Comparison of ENCODE assay signal across 32 cellular contexts in the genomic region with DNA sequence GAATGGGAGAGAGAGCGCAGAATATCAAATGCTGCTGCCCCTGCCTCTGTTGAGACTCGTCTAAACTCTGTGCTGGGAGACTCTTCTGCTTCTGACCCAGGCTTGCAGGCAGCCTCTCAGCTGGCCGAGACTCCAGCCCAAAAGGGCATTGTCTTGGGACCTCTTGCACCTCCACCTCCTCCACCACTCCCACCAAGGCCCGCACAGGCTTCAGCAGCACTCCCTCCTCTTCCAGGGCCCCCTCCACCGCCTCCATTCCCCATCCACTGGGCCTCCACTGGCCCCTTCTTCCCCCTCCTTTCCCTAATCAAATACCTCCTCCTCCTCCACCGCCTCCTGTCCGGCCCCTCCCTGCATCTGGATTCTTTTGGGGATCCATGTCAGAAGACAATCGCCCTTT. TPM values are rescaled to one million over a fixed set of nuclear protein-coding genes. Genes with fewer than 3 reads are reported as not detected.
"Had no signal": no experiment of that assay in that cellular context is flagged by ENCODE, and none has a peak within 500 bp of the region (broad histone marks: within the 10 kb centered on the region; RNA-seq: fewer than 3 reads in every experiment).

No MANE protein-coding gene starts in this region.

- H3K27ac ChIP-seq: colonic mucosa, epithelial cell of prostate, esophagus squamous epithelium, gastrocnemius medialis, heart right ventricle, left lung, lower lobe of right lung had no signal

- H3K27ac Mint-ChIP-seq: dendritic cell treated with granulocyte-macrophage colony-stimulating factor and Interleukin-4, amounts not matched to agents 40 ng/mL and 50 ng/mL, for 4 days; effector memory CD8-positive, alpha-beta T cell; endodermal cell; mesothelial cell of epicardium; naive B cell had no signal

- H3K27me3 ChIP-seq: colonic mucosa, esophagus squamous epithelium, gastrocnemius medialis, heart right ventricle, left lung had no signal

- H3K4me3 ChIP-seq: colonic mucosa, esophagus squamous epithelium, gastrocnemius medialis, heart right ventricle, left lung, lower lobe of right lung, mucosa of descending colon had no signal

- ATAC-seq: effector memory CD8-positive, alpha-beta T cell; esophagus mucosa; gastrocnemius medialis; heart right ventricle; left cardiac atrium; left lung; left ventricle myocardium superior; lower lobe of right lung; mucosa of descending colon had no signal

- H3K9me3 Mint-ChIP-seq: dendritic cell treated with granulocyte-macrophage colony-stimulating factor and Interleukin-4, amounts not matched to agents 40 ng/mL and 50 ng/mL, for 4 days; endodermal cell; mesothelial cell of epicardium had no signal

- H3K36me3 Mint-ChIP-seq: mesothelial cell of epicardium, naive B cell had no signal

- DNase-seq: colonic mucosa; cortex of kidney; effector CD8-positive, alpha-beta T cell; effector memory CD8-positive, alpha-beta T cell; endodermal cell; erythroblast; esophagus squamous epithelium; foreskin fibroblast; foreskin melanocyte; gastrocnemius medialis; glutamatergic neuron; head of caudate nucleus; heart right ventricle; hippocampal formation; left cardiac atrium; left ventricle myocardium superior; lower lobe of right lung; mesenchymal stem cell; mucosa of descending colon; naive B cell had no signal

- FAIRE-seq: endometrium, islet of Langerhans had no signal

- H3K27me3 Mint-ChIP-seq: dendritic cell treated with granulocyte-macrophage colony-stimulating factor and Interleukin-4, amounts not matched to agents 40 ng/mL and 50 ng/mL, for 4 days; effector memory CD8-positive, alpha-beta T cell had no signal

- H3K4me3 Mint-ChIP-seq: dendritic cell treated with granulocyte-macrophage colony-stimulating factor and Interleukin-4, amounts not matched to agents 40 ng/mL and 50 ng/mL, for 4 days; effector memory CD8-positive, alpha-beta T cell; endodermal cell; mesothelial cell of epicardium; naive B cell had no signal

- H3K4me1 ChIP-seq: colonic mucosa, esophagus squamous epithelium, gastrocnemius medialis, heart right ventricle, left lung, lower lobe of right lung had no signal

- H3K9me3 ChIP-seq: colonic mucosa, esophagus squamous epithelium, gastrocnemius medialis, heart right ventricle, left lung, lower lobe of right lung, mucosa of descending colon had no signal

- H3K36me3 ChIP-seq: colonic mucosa, esophagus squamous epithelium, gastrocnemius medialis, heart right ventricle, left lung, lower lobe of right lung had no signal

RNA-seq across cellular contexts. Expression of a gene that starts 31.3 kb away (rescaled TPM):
- total RNA-seq: colonic mucosa, dermis microvascular lymphatic vessel endothelial cell, endodermal cell, esophagus mucosa, esophagus squamous epithelium, gastrocnemius medialis, left lung, lower leg skin, lower lobe of right lung, lung microvascular endothelial cell, mesenteric fat pad, mucosa of descending colon, myocyte had no signal
